ENCODE assay signal across 20 cellular contexts in genomic region chr14:100855256-100855930, GRCh38. TPM values are rescaled to one million over a fixed set of nuclear protein-coding genes. Genes with fewer than 3 reads are reported as not detected.
"Had no signal": no experiment of that assay in that cellular context is flagged by ENCODE, and none has a peak within 500 bp of the region (broad histone marks: within the 10 kb centered on the region; RNA-seq: fewer than 3 reads in every experiment).

No MANE protein-coding gene starts in this region.

- H3K9me3 ChIP-seq: adrenal gland, body of pancreas, prostate gland, thyroid gland, uterus had no signal

- H3K4me3 ChIP-seq: adrenal gland, body of pancreas, lung, prostate gland, thyroid gland, uterus had no signal

- ATAC-seq: activated T-helper 17 cell treated with anti-CD3 and anti-CD28 coated beads, Interleukin-2, amount 50 U/mL, for 72 hours; body of pancreas; esophagus mucosa; naive thymus-derived CD4-positive, alpha-beta T cell had no signal

- H3K4me1 ChIP-seq: body of pancreas, prostate gland, thyroid gland, uterus had no signal

- H3K27me3 ChIP-seq: adrenal gland, body of pancreas, thyroid gland, uterus had no signal

- H3K27ac ChIP-seq: body of pancreas, prostate gland, thyroid gland, uterus had no signal

- H3K4me3 Mint-ChIP-seq: activated B cell treated with CpG ODN at 0.5 μM for 24 hours; activated CD4-positive, alpha-beta T cell treated with anti-CD3 and anti-CD28 coated beads, Interleukin-2, amount 10 ng/mL, durations not matched to agents 7 days and 5 days; activated T-helper 17 cell treated with anti-CD3 and anti-CD28 coated beads, Interleukin-2, amount 50 U/mL, for 72 hours; naive thymus-derived CD4-positive, alpha-beta T cell; T-helper 1 cell treated with Interleukin-12 subunit alpha and Interleukin-12 subunit beta and Interleukin-4 antibody, amounts not matched to agents 30 μg/mL and 1 μg/mL, for 36 hours had no signal

- DNase-seq: activated B cell treated with CpG ODN at 0.5 μM for 24 hours; activated CD4-positive, alpha-beta T cell treated with anti-CD3 and anti-CD28 coated beads, Interleukin-2, amount 10 ng/mL, durations not matched to agents 7 days and 5 days; activated CD8-positive, alpha-beta memory T cell treated with anti-CD3 and anti-CD28 coated beads for 24 hours; activated naive CD4-positive, alpha-beta T cell treated with anti-CD3 and anti-CD28 coated beads, Interleukin-2, amount 50 U/mL, for 16 hours; activated T-cell treated with anti-CD3 and anti-CD28 coated beads for 4 hours; adrenal gland; body of pancreas; hypothalamus; naive thymus-derived CD4-positive, alpha-beta T cell; stimulated activated CD4-positive, alpha-beta T cell treated with anti-CD3 and anti-CD28 coated beads, Interleukin-15, amount 100 ng/mL, for 24 hours; stimulated activated CD4-positive, alpha-beta T cell treated with anti-CD3 and anti-CD28 coated beads, Interleukin-4, amount 100 ng/mL, for 24 hours; uterus had no signal

- H3K36me3 ChIP-seq: prostate gland, thyroid gland, uterus had no signal

- H3K27me3 Mint-ChIP-seq: activated B cell treated with CpG ODN at 0.5 μM for 24 hours; activated CD4-positive, alpha-beta T cell treated with anti-CD3 and anti-CD28 coated beads, Interleukin-2, amount 10 ng/mL, durations not matched to agents 7 days and 5 days had no signal

- H3K36me3 Mint-ChIP-seq: naive thymus-derived CD4-positive, alpha-beta T cell had no signal

- H3K27ac Mint-ChIP-seq: activated B cell treated with CpG ODN at 0.5 μM for 24 hours; activated CD4-positive, alpha-beta T cell treated with anti-CD3 and anti-CD28 coated beads, Interleukin-2, amount 10 ng/mL, durations not matched to agents 7 days and 5 days; activated T-helper 17 cell treated with anti-CD3 and anti-CD28 coated beads, Interleukin-2, amount 50 U/mL, for 72 hours; naive thymus-derived CD4-positive, alpha-beta T cell; T-helper 1 cell treated with Interleukin-12 subunit alpha and Interleukin-12 subunit beta and Interleukin-4 antibody, amounts not matched to agents 30 μg/mL and 1 μg/mL, for 36 hours had no signal

- H3K9me3 Mint-ChIP-seq: activated B cell treated with CpG ODN at 0.5 μM for 24 hours; activated CD4-positive, alpha-beta T cell treated with anti-CD3 and anti-CD28 coated beads, Interleukin-2, amount 10 ng/mL, durations not matched to agents 7 days and 5 days; activated T-helper 17 cell treated with anti-CD3 and anti-CD28 coated beads, Interleukin-2, amount 50 U/mL, for 72 hours; naive thymus-derived CD4-positive, alpha-beta T cell; T-helper 1 cell treated with Interleukin-12 subunit alpha and Interleukin-12 subunit beta and Interleukin-4 antibody, amounts not matched to agents 30 μg/mL and 1 μg/mL, for 36 hours had no signal

- H3K4me1 Mint-ChIP-seq: activated B cell treated with CpG ODN at 0.5 μM for 24 hours; activated T-helper 17 cell treated with anti-CD3 and anti-CD28 coated beads, Interleukin-2, amount 50 U/mL, for 72 hours had no signal

RNA-seq across cellular contexts. Expression of gene MEG3, which starts 29.5 kb away (rescaled TPM):
- total RNA-seq: activated B cell treated with CpG ODN at 0.5 μM for 24 hours; activated CD4-positive, alpha-beta T cell treated with anti-CD3 and anti-CD28 coated beads, Interleukin-2, amount 10 ng/mL, durations not matched to agents 7 days and 5 days; activated T-helper 17 cell treated with anti-CD3 and anti-CD28 coated beads, Interleukin-2, amount 50 U/mL, for 72 hours had no signal
- polyA plus RNA-seq: naive thymus-derived CD4-positive, alpha-beta T cell had no signal

RNA-seq across cellular contexts. Expression of gene RTL1, which starts 48.1 kb away (rescaled TPM):
- total RNA-seq: activated B cell treated with CpG ODN at 0.5 μM for 24 hours; activated CD4-positive, alpha-beta T cell treated with anti-CD3 and anti-CD28 coated beads, Interleukin-2, amount 10 ng/mL, durations not matched to agents 7 days and 5 days; activated T-helper 17 cell treated with anti-CD3 and anti-CD28 coated beads, Interleukin-2, amount 50 U/mL, for 72 hours; dermis microvascular lymphatic vessel endothelial cell; esophagus mucosa; glomerular endothelial cell; naive thymus-derived CD4-positive, alpha-beta T cell; thyroid gland had no signal
- polyA plus RNA-seq: naive thymus-derived CD4-positive, alpha-beta T cell had no signal
